Comparison of ENCODE assay signal across 8 cellular contexts in the genomic region with DNA sequence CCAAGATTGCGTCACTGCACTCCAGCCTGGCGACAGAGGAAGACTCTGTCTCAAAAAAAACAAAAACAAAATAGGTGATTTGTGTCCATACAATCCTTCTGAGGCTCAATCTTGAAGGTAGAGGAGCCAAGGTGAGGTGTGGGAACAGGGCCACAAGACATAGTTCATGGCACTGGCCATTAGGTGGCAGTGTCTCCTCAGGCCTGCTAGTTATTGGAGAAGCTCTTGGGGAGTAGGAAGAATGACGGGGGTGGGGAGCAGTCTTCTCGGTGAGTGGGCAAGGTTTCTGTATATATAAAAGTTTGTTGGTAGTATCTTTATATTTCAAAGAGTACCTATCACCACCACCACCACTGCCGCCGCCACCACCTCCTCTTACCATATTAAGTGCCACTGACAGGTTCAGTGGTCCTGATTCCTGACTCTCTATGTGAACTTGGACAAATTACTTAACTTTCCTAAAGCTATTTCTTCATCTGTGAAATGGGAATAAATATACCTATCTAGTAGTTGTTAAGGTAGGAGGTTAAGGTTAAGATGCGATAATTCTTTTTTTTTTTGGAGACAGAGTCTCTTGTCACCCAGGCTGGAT. TPM values are rescaled to one million over a fixed set of nuclear protein-coding genes. Genes with fewer than 3 reads are reported as not detected.
A peak's percentile ranks its signal among the peaks of the same experiment; 100 is the strongest.
DNase-seq lines count a peak whose midpoint lies in the region; ATAC-seq, FAIRE-seq and TF ChIP-seq lines count a peak whose summit lies in the region.

No MANE protein-coding gene starts in this region.

- no peak overlapping the region for H3K4me3 ChIP-seq in A549
- H3K4me3 ChIP-seq in thoracic aorta = no peak overlapping the region

- H3K4me2 ChIP-seq in A549 = no peak overlapping the region

- no peak for TF ChIP-seq POLR2A in A549 (IDR thresholded peaks at IDR 0.05; ENCODE audit: low read length)
- no peak for TF ChIP-seq POLR2A in GM12892 (IDR thresholded peaks at IDR 0.05; ENCODE audit: low read depth, low read length)

- POLR2A ChIA-PET in A549 (lab: Yijun Ruan, JAX) = no interaction called here

- ATAC-seq in A549 (peak; percentile 92 to 94), HG02763 (IDR thresholded peaks at IDR 0.05; ENCODE audit: unreplicated experiment) (peak; percentile 92), thoracic aorta (ENCODE audit: insufficient number of reproducible peaks, low FRiP score, low read depth) (no peak)
- ATAC-seq in natural killer cell treated with Interleukin-12 subunit alpha and Interleukin-12 subunit beta and Interleukin-15 and Interleukin-18, amount 100 ng/mL, for 72 hours = peak; percentile 76 to 87

- peak overlapping the region in 1 of 2 donors; percentile 34 for H3K27ac Mint-ChIP-seq in natural killer cell treated with Interleukin-12 subunit alpha and Interleukin-12 subunit beta and Interleukin-15 and Interleukin-18, amount 100 ng/mL, for 72 hours

- no peak for TF ChIP-seq EP300 in A549 (IDR thresholded peaks at IDR 0.05)

- FAIRE-seq in A549 (lab: Jason Lieb, UNC) (no peak), GM12892 (lab: Jason Lieb, UNC) (peak; percentile 62)

- CTCF ChIA-PET in A549 (lab: Yijun Ruan, JAX) = interaction anchor here (0.6 to 4.6 kb wide), 19 partner anchors 8 to 184 kb away, joined by 3 to 33 read pairs (median 4); partner anchors contain the start of gene CCSER2

- H3K9me3 Mint-ChIP-seq in natural killer cell treated with Interleukin-12 subunit alpha and Interleukin-12 subunit beta and Interleukin-15 and Interleukin-18, amount 100 ng/mL, for 72 hours = no peaks in the 10 kb centered on the region

- DNase-seq in A549 (ENCODE audit: low read depth in 1 of 2, low spot score in 1 of 2) = peak; percentile 60 to 67
- peak; percentile 33 for DNase-seq in GM12892 (ENCODE audit: insufficient read length)
- peak; percentile 28 for DNase-seq in NCI-H146 treated with DMSO at 0.1 percent for 48 hours (lab: John Stamatoyannopoulos, UW; ENCODE audit: unreplicated experiment)
- DNase-seq in activated CD8-positive, alpha-beta memory T cell treated with anti-CD3 and anti-CD28 coated beads for 48 hours (ENCODE audit: low read depth in 2 of 3, low spot score in 2 of 3) = peak in 2 of 3 experiments; percentile 21 to 26
- peak; percentile 40 for DNase-seq in epidermal melanocyte (ENCODE audit: insufficient read length, low spot score)
- DNase-seq in natural killer cell treated with Interleukin-12 subunit alpha and Interleukin-12 subunit beta and Interleukin-15 and Interleukin-18, amount 100 ng/mL, for 72 hours (ENCODE audit: low spot score) = peak; percentile 70
- no peak for DNase-seq in thoracic aorta (ENCODE audit: low spot score)

- TF ChIP-seq RAD21 in A549 (conservative IDR thresholded peaks at IDR 0.05 in 1 of 2, IDR thresholded peaks at IDR 0.05 in 1 of 2) = peak; percentile 62 to 69; a peak in 4 of 5 replicates

- peaks cover 63 to 64% of the 10 kb centered on the region in 2 donors for H3K4me1 Mint-ChIP-seq in natural killer cell treated with Interleukin-12 subunit alpha and Interleukin-12 subunit beta and Interleukin-15 and Interleukin-18, amount 100 ng/mL, for 72 hours (ENCODE audit: low read depth in 2 of 2)

- no peak overlapping the region for H3K27ac ChIP-seq in A549
- no peak overlapping the region for H3K27ac ChIP-seq in thoracic aorta

- H3K4me1 ChIP-seq in A549 (peaks cover 27% of the 10 kb centered on the region; the same call in 2 of the 3 replicates), thoracic aorta (ENCODE audit: control insufficient read depth in 1 of 2, low read depth in 2 of 2) (peaks cover 18 to 19% of the 10 kb centered on the region in 2 donors)

- H3K27me3 Mint-ChIP-seq in natural killer cell treated with Interleukin-12 subunit alpha and Interleukin-12 subunit beta and Interleukin-15 and Interleukin-18, amount 100 ng/mL, for 72 hours = no peaks in the 10 kb centered on the region

- H3K9me3 ChIP-seq in A549 (no peaks in the 10 kb centered on the region), thoracic aorta (no peaks in the 10 kb centered on the region)

- no peak overlapping the region for H3K4me3 Mint-ChIP-seq in natural killer cell treated with Interleukin-12 subunit alpha and Interleukin-12 subunit beta and Interleukin-15 and Interleukin-18, amount 100 ng/mL, for 72 hours

- no peaks in the 10 kb centered on the region for H3K36me3 ChIP-seq in thoracic aorta

- TF ChIP-seq CTCF in A549 (IDR thresholded peaks at IDR 0.05) (peak; percentile 64), thoracic aorta (IDR thresholded peaks at IDR 0.05) (peak; percentile 59)

- WGBS in A549 (ENCODE audit: missing lambda C conversion rate) = 51% methylated on average over 7 of the region's 7 CpGs

- H3K27me3 ChIP-seq in thoracic aorta (replicated peaks; ENCODE audit: insufficient read depth) = no peaks in the 10 kb centered on the region

- H3K36me3 Mint-ChIP-seq in natural killer cell treated with Interleukin-12 subunit alpha and Interleukin-12 subunit beta and Interleukin-15 and Interleukin-18, amount 100 ng/mL, for 72 hours = no peaks in the 10 kb centered on the region

TF ChIP-seq in A549, 52 proteins besides CTCF, POLR2A, EP300 and RAD21:
- no peak for TF ChIP-seq PHF8 (IDR thresholded peaks at IDR 0.05; ENCODE audit: borderline replicate concordance, low read depth)
- peak; percentile 38; the same call in 1 of the 3 replicates for TF ChIP-seq SMC3 (IDR thresholded peaks at IDR 0.05)

RNA-seq across cellular contexts. Expression of gene CCSER2, which starts 24.0 kb away (rescaled TPM):
- polyA plus RNA-seq in A549 (2011; rRNA removed) (26.4 and 28.2 TPM in 2 replicates), A549 (2017; fragmentation: RNase III; extraction: RNeasy Plus Mini Kit Qiagen cat#74134 plus additional on column Dnase treatment) (8.2 to 9.2 TPM (median 8.3 TPM) in 3 replicates)
- polyA plus RNA-seq in A549 (2012; cell fraction: cytosol; rRNA removed) = 4.8 and 6.0 TPM in 2 replicates
- 2.8 and 4.4 TPM in 2 replicates for polyA plus RNA-seq in A549 (2012; cell fraction: nucleus; rRNA removed)
- polyA minus RNA-seq in A549 (2011; rRNA and poly(A)+ RNA removed) = 23.5 and 25.4 TPM in 2 replicates
- polyA plus RNA-seq in GM12892 (2012; ENCODE audit: missing spikeins) = 10.1 TPM
- total RNA-seq in natural killer cell treated with Interleukin-12 subunit alpha and Interleukin-12 subunit beta and Interleukin-15 and Interleukin-18, amount 100 ng/mL, for 72 hours = 100 to 1,000 TPM in 1 of 2 donors, 10 to 100 TPM in 1; 90.4 to 135 TPM
- 10 to 100 TPM; 39.0 to 60.6 TPM for total RNA-seq in thoracic aorta
